In the genomic region with DNA sequence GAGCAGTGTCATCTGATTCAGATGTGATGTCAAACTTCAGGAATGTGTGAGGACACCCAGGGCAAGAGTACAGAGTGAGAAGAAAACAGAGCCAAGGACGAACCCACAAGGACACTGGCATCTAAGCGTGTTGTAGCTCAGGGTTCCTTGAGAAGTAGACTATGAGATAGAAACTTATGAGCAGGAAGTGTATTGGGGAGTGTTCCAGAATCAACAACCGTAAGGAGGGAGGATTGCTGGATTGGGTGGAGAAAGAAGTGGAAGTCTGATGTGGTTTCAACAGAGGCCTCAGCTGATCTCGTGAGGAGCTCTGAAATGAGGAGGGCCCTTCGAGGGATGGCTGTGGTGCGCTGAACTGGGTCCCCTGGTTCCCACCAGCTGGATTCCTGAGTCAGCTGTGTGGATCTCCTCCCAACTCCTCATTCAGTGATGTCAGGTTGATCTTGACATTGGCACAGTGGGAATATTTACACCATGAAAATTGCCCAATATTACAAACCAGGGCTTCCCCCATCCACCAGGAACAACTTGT, we compare ENCODE assay signal across 13 cellular contexts. TPM values are rescaled to one million over a fixed set of nuclear protein-coding genes. Genes with fewer than 3 reads are reported as not detected.
A peak's percentile ranks its signal among the peaks of the same experiment; 100 is the strongest.
DNase-seq lines count a peak whose midpoint lies in the region; ATAC-seq, FAIRE-seq and TF ChIP-seq lines count a peak whose summit lies in the region.
"Had no signal": no experiment of that assay in that cellular context is flagged by ENCODE, and none has a peak within 500 bp of the region (broad histone marks: within the 10 kb centered on the region; RNA-seq: fewer than 3 reads in every experiment).

No MANE protein-coding gene starts in this region.

- peaks cover 13% of the 10 kb centered on the region for H3K4me1 ChIP-seq in lower lobe of right lung

- no peaks in the 10 kb centered on the region for H3K27me3 ChIP-seq in lower lobe of right lung (ENCODE audit: low read depth)

- intact Hi-C loops in lower lobe of right lung (cut with DNase I) = no loop called here

- H3K27ac Mint-ChIP-seq in activated T-helper 17 cell treated with anti-CD3 and anti-CD28 coated beads, Interleukin-2, amount 50 U/mL, for 72 hours = no peak overlapping the region
- H3K27ac Mint-ChIP-seq: immature natural killer cell had no signal

- H3K4me1 Mint-ChIP-seq in activated T-helper 17 cell treated with anti-CD3 and anti-CD28 coated beads, Interleukin-2, amount 50 U/mL, for 72 hours = peaks cover 7% of the 10 kb centered on the region

- peaks cover 9% of the 10 kb centered on the region for H3K27me3 Mint-ChIP-seq in activated T-helper 17 cell treated with anti-CD3 and anti-CD28 coated beads, Interleukin-2, amount 50 U/mL, for 72 hours

- H3K4me3 Mint-ChIP-seq in activated T-helper 17 cell treated with anti-CD3 and anti-CD28 coated beads, Interleukin-2, amount 50 U/mL, for 72 hours = no peak overlapping the region
- H3K4me3 Mint-ChIP-seq: immature natural killer cell had no signal

- FAIRE-seq in urothelium cell line (lab: Jason Lieb, UNC) = no peak

- H3K36me3 ChIP-seq in lower lobe of right lung = no peaks in the 10 kb centered on the region

- no peaks in the 10 kb centered on the region for H3K36me3 Mint-ChIP-seq in activated T-helper 17 cell treated with anti-CD3 and anti-CD28 coated beads, Interleukin-2, amount 50 U/mL, for 72 hours (ENCODE audit: low read depth)

- no peak overlapping the region for H3K27ac ChIP-seq in lower lobe of right lung
- H3K27ac ChIP-seq: PC-9 had no signal

- peaks cover 9% of the 10 kb centered on the region for H3K9me3 Mint-ChIP-seq in activated T-helper 17 cell treated with anti-CD3 and anti-CD28 coated beads, Interleukin-2, amount 50 U/mL, for 72 hours

- TF ChIP-seq CTCF in lower lobe of right lung (IDR thresholded peaks at IDR 0.05) = no peak

- H3K9me3 ChIP-seq in lower lobe of right lung = peaks cover 10% of the 10 kb centered on the region

- H3K4me3 ChIP-seq in lower lobe of right lung = no peak overlapping the region
- H3K4me3 ChIP-seq: PC-9 had no signal

- DNase-seq in RPMI7951 (ENCODE audit: low read depth) (peak; percentile 46), fibroblast of gingiva (ENCODE audit: low read depth) (peak; percentile 93), lower lobe of right lung (no peak), urothelium cell line (ENCODE audit: low spot score) (peak; percentile 11)
- DNase-seq: amygdala; immature natural killer cell; NCI-H2171 treated with DMSO at 0.1 percent for 48 hours; PC-9; stimulated activated CD4-positive, alpha-beta T cell treated with anti-CD3 and anti-CD28 coated beads, Interleukin-1b, Interleukin-23, amount 100 ng/mL, for 48 hours; stimulated activated naive CD4-positive, alpha-beta T cell had no signal

- ATAC-seq in lower lobe of right lung (peak; percentile 51 to 66), HG03139 (IDR thresholded peaks at IDR 0.05; ENCODE audit: unreplicated experiment) (no peak), GM19351 (IDR thresholded peaks at IDR 0.05; ENCODE audit: unreplicated experiment) (no peak)
- no peak for ATAC-seq in activated T-helper 17 cell treated with anti-CD3 and anti-CD28 coated beads, Interleukin-2, amount 50 U/mL, for 72 hours (replicated peaks)

RNA-seq across cellular contexts. Expression of gene IGF2R, which starts 25.7 kb away (rescaled TPM):
- total RNA-seq in RPMI7951 (2014; rRNA removed; shearing (Covaris generic)) = 32.4 and 36.2 TPM in 2 replicates
- 156 TPM for total RNA-seq in lower lobe of right lung
- 10 to 100 TPM; 68.2 to 82.2 TPM for total RNA-seq in activated T-helper 17 cell treated with anti-CD3 and anti-CD28 coated beads, Interleukin-2, amount 50 U/mL, for 72 hours

RNA-seq across cellular contexts. Expression of gene MAS1, which starts 52.4 kb away (rescaled TPM):
- not detected in 2 replicates for total RNA-seq in RPMI7951 (2014; rRNA removed; shearing (Covaris generic))
- total RNA-seq in lower lobe of right lung = not detected
- total RNA-seq in activated T-helper 17 cell treated with anti-CD3 and anti-CD28 coated beads, Interleukin-2, amount 50 U/mL, for 72 hours = not detected
- total RNA-seq: PC-9 had no signal

Comparison
In these comparisons a context has a peak if more than half of its experiments do, and no peak if none do; other contexts are left out.
1. ATAC-seq: peak in lower lobe of right lung (2 of 2); none in activated T-helper 17 cell treated with anti-CD3 and anti-CD28 coated beads, Interleukin-2, amount 50 U/mL, for 72 hours (single experiment), HG03139 (single experiment) and GM19351 (single experiment).